Comparison of ENCODE assay signal across 16 cellular contexts in genomic region chr21:31707499-31707898, GRCh38. TPM values are rescaled to one million over a fixed set of nuclear protein-coding genes. Genes with fewer than 3 reads are reported as not detected.
A peak's percentile ranks its signal among the peaks of the same experiment; 100 is the strongest.
DNase-seq lines count a peak whose midpoint lies in the region; ATAC-seq and TF ChIP-seq lines count a peak whose summit lies in the region.
"Had no signal": no experiment of that assay in that cellular context is flagged by ENCODE, and none has a peak within 500 bp of the region (broad histone marks: within the 10 kb centered on the region; RNA-seq: fewer than 3 reads in every experiment).

No MANE protein-coding gene starts in this region.

- no peak for TF ChIP-seq POLR2A in sigmoid colon (IDR thresholded peaks at IDR 0.05)

- H3K27ac ChIP-seq in osteoblast (ENCODE audit: low read depth, low read length) (no peak overlapping the region), sigmoid colon (no peak overlapping the region)
- H3K27ac ChIP-seq: BLaER1 had no signal

- H3K4me1 ChIP-seq in osteoblast (ENCODE audit: insufficient read depth, low read length) (peaks cover 20% of the 10 kb centered on the region), sigmoid colon (peaks cover 0 to 43% (median 15%) of the 10 kb centered on the region in 4 donors)

- intact Hi-C loops in sigmoid colon (cut with DNase I): no loop called here

- H3K27me3 ChIP-seq in osteoblast (ENCODE audit: insufficient read depth, low read length) (no peaks in the 10 kb centered on the region), sigmoid colon (no peaks in the 10 kb centered on the region)
- H3K27me3 ChIP-seq: BLaER1 had no signal

- no peak for TF ChIP-seq EP300 in sigmoid colon (IDR thresholded peaks at IDR 0.05)

- TF ChIP-seq CTCF in osteoblast (IDR thresholded peaks at IDR 0.05; ENCODE audit: extremely low read depth, low read depth, low read length) (no peak), sigmoid colon (IDR thresholded peaks at IDR 0.05) (no peak)

- H3K4me1 Mint-ChIP-seq in activated T-helper 17 cell treated with anti-CD3 and anti-CD28 coated beads, Interleukin-2, amount 50 U/mL, for 72 hours: peaks cover 26% of the 10 kb centered on the region

- H3K36me3 ChIP-seq in osteoblast (ENCODE audit: insufficient read depth, low read length): peaks cover 9% of the 10 kb centered on the region
- H3K36me3 ChIP-seq in sigmoid colon: peaks cover 0 to 11% (median 0%) of the 10 kb centered on the region in 4 donors

- H3K36me3 Mint-ChIP-seq in activated naive CD4-positive, alpha-beta T cell treated with anti-CD3 and anti-CD28 coated beads, Interleukin-2, amount 50 U/mL, for 72 hours: peaks cover 4 to 16% of the 10 kb centered on the region in 2 donors
- H3K36me3 Mint-ChIP-seq in activated T-helper 17 cell treated with anti-CD3 and anti-CD28 coated beads, Interleukin-2, amount 50 U/mL, for 72 hours (ENCODE audit: low read depth): peaks cover 49% of the 10 kb centered on the region

- no peak overlapping the region for H3K4me2 ChIP-seq in osteoblast (ENCODE audit: insufficient read depth, low read length)
- H3K4me2 ChIP-seq: BLaER1 had no signal

- peak; percentile 18 to 33 for ATAC-seq in activated naive CD4-positive, alpha-beta T cell treated with anti-CD3 and anti-CD28 coated beads, Interleukin-2, amount 50 U/mL, for 72 hours
- ATAC-seq in activated T-helper 17 cell treated with anti-CD3 and anti-CD28 coated beads, Interleukin-2, amount 50 U/mL, for 72 hours (replicated peaks): peak; percentile 72
- ATAC-seq in HG03095 (IDR thresholded peaks at IDR 0.05; ENCODE audit: unreplicated experiment): no peak

- DNase-seq in activated naive CD4-positive, alpha-beta T cell treated with anti-CD3 and anti-CD28 coated beads, Interleukin-2, amount 50 U/mL, for 72 hours (ENCODE audit: low spot score in 2 of 2): no peak
- DNase-seq in activated naive CD4-positive, alpha-beta T cell treated with anti-CD3 and anti-CD28 coated beads, Interleukin-2, amount 50 U/mL, for 16 hours: no peak
- DNase-seq in osteoblast (ENCODE audit: insufficient read length, low spot score, missing footprints) (peak; percentile 27), sigmoid colon (no peak), NCI-H1048 (lab: John Stamatoyannopoulos, UW) (no peak)
- DNase-seq: 8988T; CD4-positive, alpha-beta memory T cell; DMS153; DMS79; GDM1; GOT3; H9 had no signal

- H3K9me3 ChIP-seq in osteoblast (ENCODE audit: low read depth, low read length): no peaks in the 10 kb centered on the region
- no peaks in the 10 kb centered on the region for H3K9me3 ChIP-seq in sigmoid colon
- H3K9me3 ChIP-seq: BLaER1 had no signal

- H4K20me1 ChIP-seq in osteoblast (ENCODE audit: insufficient read depth, low read length): peaks cover 6% of the 10 kb centered on the region

- no peaks in the 10 kb centered on the region for H3K27me3 Mint-ChIP-seq in activated T-helper 17 cell treated with anti-CD3 and anti-CD28 coated beads, Interleukin-2, amount 50 U/mL, for 72 hours
- H3K27me3 Mint-ChIP-seq: CD4-positive, alpha-beta memory T cell had no signal

- peaks cover 92% of the 10 kb centered on the region for H3K79me2 ChIP-seq in osteoblast (ENCODE audit: insufficient read depth, low read length)

- no peaks in the 10 kb centered on the region for H3K9me3 Mint-ChIP-seq in activated naive CD4-positive, alpha-beta T cell treated with anti-CD3 and anti-CD28 coated beads, Interleukin-2, amount 50 U/mL, for 72 hours
- H3K9me3 Mint-ChIP-seq in activated T-helper 17 cell treated with anti-CD3 and anti-CD28 coated beads, Interleukin-2, amount 50 U/mL, for 72 hours: no peaks in the 10 kb centered on the region
- H3K9me3 Mint-ChIP-seq: CD14-positive monocyte; CD4-positive, alpha-beta memory T cell; H9 had no signal

- H2AFZ ChIP-seq in osteoblast (ENCODE audit: low read length): no peak overlapping the region

- H3K27ac Mint-ChIP-seq in activated naive CD4-positive, alpha-beta T cell treated with anti-CD3 and anti-CD28 coated beads, Interleukin-2, amount 50 U/mL, for 72 hours: no peak overlapping the region
- H3K27ac Mint-ChIP-seq in activated T-helper 17 cell treated with anti-CD3 and anti-CD28 coated beads, Interleukin-2, amount 50 U/mL, for 72 hours: peak overlapping the region; percentile 36

- no peak overlapping the region for H3K4me3 ChIP-seq in osteoblast (ENCODE audit: insufficient read depth, low read length)
- H3K4me3 ChIP-seq in sigmoid colon: no peak overlapping the region
- H3K4me3 ChIP-seq: BLaER1 had no signal

- no peak overlapping the region for H3K4me3 Mint-ChIP-seq in activated T-helper 17 cell treated with anti-CD3 and anti-CD28 coated beads, Interleukin-2, amount 50 U/mL, for 72 hours
- H3K4me3 Mint-ChIP-seq: CD14-positive monocyte; CD4-positive, alpha-beta memory T cell had no signal

RNA-seq across cellular contexts. Expression of gene SCAF4, which starts 24.4 kb away (rescaled TPM):
- total RNA-seq in activated naive CD4-positive, alpha-beta T cell treated with anti-CD3 and anti-CD28 coated beads, Interleukin-2, amount 50 U/mL, for 72 hours: 10 to 100 TPM; 41.9 to 43.9 TPM
- total RNA-seq in activated T-helper 17 cell treated with anti-CD3 and anti-CD28 coated beads, Interleukin-2, amount 50 U/mL, for 72 hours: 10 to 100 TPM; 33.0 to 46.7 TPM
- total RNA-seq in osteoblast (7.6 and 10.9 TPM in 2 replicates), sigmoid colon (10 to 100 TPM in 3 of 4 donors, 1 to 10 TPM in 1; 9.6 to 19.1 (median 13.7) TPM)
- polyA plus RNA-seq in sigmoid colon: 10 to 100 TPM in 1 of 3 donors, 1 to 10 TPM in 2; 6.0 to 18.6 (median 8.8) TPM

RNA-seq across cellular contexts. Expression of gene SOD1, which starts 48.0 kb away (rescaled TPM):
- 100 to 1,000 TPM; 193 to 270 TPM for total RNA-seq in activated naive CD4-positive, alpha-beta T cell treated with anti-CD3 and anti-CD28 coated beads, Interleukin-2, amount 50 U/mL, for 72 hours
- total RNA-seq in activated T-helper 17 cell treated with anti-CD3 and anti-CD28 coated beads, Interleukin-2, amount 50 U/mL, for 72 hours: 100 to 1,000 TPM; 148 to 244 TPM
- total RNA-seq in osteoblast: 187 and 207 TPM in 2 replicates
- total RNA-seq in sigmoid colon: 100 to 1,000 TPM; 169 to 279 (median 199) TPM
- 100 to 1,000 TPM; 505 to 648 (median 568) TPM for polyA plus RNA-seq in sigmoid colon
